23 cellular contexts compared by ENCODE assay signal in genomic region chr3:194673761-194674160, GRCh38. TPM values are rescaled to one million over a fixed set of nuclear protein-coding genes. Genes with fewer than 3 reads are reported as not detected.
DNase-seq lines count a peak whose midpoint lies in the region; ATAC-seq and TF ChIP-seq lines count a peak whose summit lies in the region.
"Had no signal": no experiment of that assay in that cellular context is flagged by ENCODE, and none has a peak within 500 bp of the region (broad histone marks: within the 10 kb centered on the region; RNA-seq: fewer than 3 reads in every experiment).

No MANE protein-coding gene starts in this region.

- H3K79me1 ChIP-seq in IMR-90 (ENCODE audit: low read depth in 1 of 2, low read length in 2 of 2), result peaks cover 14 to 26% of the 10 kb centered on the region in 2 experiments; a peak in 3 of 4 replicates

- H3K18ac ChIP-seq in IMR-90 (ENCODE audit: low read depth, low read length), result no peak overlapping the region

- dilution Hi-C loops in IMR-90 (cut with HindIII; ENCODE audit: low sequenced_read_pairs, unreplicated experiment), result no loop called here

- no peak overlapping the region for H2BK120ac ChIP-seq in IMR-90 (ENCODE audit: low read depth, low read length)

- H3K9ac ChIP-seq in IMR-90 (ENCODE audit: low read depth, low read length), result no peak overlapping the region

- CTCF ChIA-PET in IMR-90 (lab: Yijun Ruan, JAX), result interaction anchor here (4.8 kb wide), 1 partner anchor 9 kb away, joined by 27 read pairs; no protein-coding TSS in a partner anchor

- H4K5ac ChIP-seq in IMR-90 (ENCODE audit: low read depth, low read length), result no peak overlapping the region

- H3K27me3 Mint-ChIP-seq in activated naive CD4-positive, alpha-beta T cell treated with anti-CD3 and anti-CD28 coated beads, Interleukin-2, amount 50 U/mL, for 24 hours, result no peaks in the 10 kb centered on the region
- H3K27me3 Mint-ChIP-seq in immature natural killer cell (ENCODE audit: low read depth in 3 of 3), result peaks cover 3 to 11% (median 5%) of the 10 kb centered on the region in 3 donors

- no peaks in the 10 kb centered on the region; the same call in 1 of the 2 replicates for H3K9me1 ChIP-seq in IMR-90 (ENCODE audit: insufficient read depth, low read length)

- H3K9me3 ChIP-seq in IMR-90 (ENCODE audit: control insufficient read depth, insufficient read depth, low read length) (no peaks in the 10 kb centered on the region), gastrocnemius medialis (no peaks in the 10 kb centered on the region)
- H3K9me3 ChIP-seq: HAP-1, Peyer's patch, prostate gland, suprapubic skin had no signal

- H4K20me1 ChIP-seq in IMR-90 (ENCODE audit: insufficient read depth, low read length), result peaks cover 6% of the 10 kb centered on the region; the same call in 1 of the 2 replicates

- intact Hi-C loops in IMR-90 (cut with micrococcal nuclease) (no loop called here), gastrocnemius medialis (cut with DNase I; ENCODE audit: low total_unique reads) (loop anchor here (2.0 to 5.0 kb wide), 4 partner anchors 13 to 849 kb away; partner anchors contain the start of gene ATP13A3)

- no peak overlapping the region for H2BK5ac ChIP-seq in IMR-90 (ENCODE audit: low read depth, low read length, poor library complexity, severe bottlenecking)

- TF ChIP-seq RAD21 in IMR-90 (IDR thresholded peaks at IDR 0.05; ENCODE audit: low read length), result no peak

- no peak overlapping the region for H3K23ac ChIP-seq in IMR-90 (ENCODE audit: low read depth, low read length)

- no peak overlapping the region for H3K14ac ChIP-seq in IMR-90 (replicated peaks; ENCODE audit: low read depth, low read length)

- peaks cover 2% of the 10 kb centered on the region; the same call in 1 of the 2 replicates for H3K27me3 ChIP-seq in IMR-90 (ENCODE audit: control insufficient read depth, insufficient read depth, low read length)
- H3K27me3 ChIP-seq in gastrocnemius medialis, result no peaks in the 10 kb centered on the region
- H3K27me3 ChIP-seq: Peyer's patch, suprapubic skin had no signal

- in situ Hi-C loops in IMR-90 (cut with MboI; ENCODE audit: low sequenced_read_pairs), result loop anchor here (10.0 kb wide), 1 partner anchor 851 kb away; no protein-coding TSS in a partner anchor
- in situ Hi-C loops in gastrocnemius medialis (cut with MboI; ENCODE audit: low sequenced_read_pairs in 4 of 4), result loop anchor here in 3 of 4 donors (10.0 kb wide), 2 partner anchors 591 to 851 kb away; no protein-coding TSS in a partner anchor

- H3K27ac Mint-ChIP-seq in activated naive CD4-positive, alpha-beta T cell treated with anti-CD3 and anti-CD28 coated beads, Interleukin-2, amount 50 U/mL, for 24 hours, result no peak overlapping the region
- H3K27ac Mint-ChIP-seq in immature natural killer cell, result peak overlapping the region in 1 of 6 donors; percentile 59
- H3K27ac Mint-ChIP-seq: activated CD8-positive, alpha-beta T cell treated with anti-CD3 and anti-CD28 coated beads, Interleukin-2, amount 10 ng/mL, durations not matched to agents 7 days and 5 days had no signal

- no TSS peak for BruUV-seq in IMR-90 (replicated peaks; lab: Mats Ljungman, UMichigan)

- peak overlapping the region; percentile 76 for H2AK9ac ChIP-seq in IMR-90 (replicated peaks; ENCODE audit: low read depth, low read length, poor library complexity)

- TF ChIP-seq CTCF in IMR-90 (conservative IDR thresholded peaks at IDR 0.05; ENCODE audit: low read depth, low read length), result no peak
- TF ChIP-seq CTCF in gastrocnemius medialis (IDR thresholded peaks at IDR 0.05 in 4 of 5, conservative IDR thresholded peaks at IDR 0.05 in 1 of 5), result no peak

- POLR2A ChIA-PET in IMR-90 (lab: Charles Lee; ENCODE audit: unreplicated experiment), result no interaction called here

- no peaks in the 10 kb centered on the region for H3K9me3 Mint-ChIP-seq in activated naive CD4-positive, alpha-beta T cell treated with anti-CD3 and anti-CD28 coated beads, Interleukin-2, amount 50 U/mL, for 24 hours
- no peaks in the 10 kb centered on the region for H3K9me3 Mint-ChIP-seq in immature natural killer cell
- H3K9me3 Mint-ChIP-seq: dendritic cell treated with granulocyte-macrophage colony-stimulating factor and Interleukin-4, amounts not matched to agents 40 ng/mL and 50 ng/mL, for 4 days; IgD-negative memory B cell had no signal

- no peak overlapping the region for H2BK15ac ChIP-seq in IMR-90 (ENCODE audit: low read depth, low read length)

- no peak overlapping the region for H3K56ac ChIP-seq in IMR-90 (ENCODE audit: extremely low read depth, insufficient read depth, low read length)

- TF ChIP-seq POLR2A in IMR-90 (IDR thresholded peaks at IDR 0.05; ENCODE audit: low read depth, low read length) (no peak), gastrocnemius medialis (IDR thresholded peaks at IDR 0.05) (no peak)

- H2BK20ac ChIP-seq in IMR-90 (ENCODE audit: low read depth, low read length), result no peak overlapping the region

- WGBS in IMR-90 (ENCODE audit: extremely low coverage in 2 of 2, insufficient read length in 1 of 2), 2 experiments, result no CpG with 5 or more reads among the region's 3 CpGs

- ATAC-seq in IMR-90 (ENCODE audit: low read depth), result no peak
- no peak for ATAC-seq in gastrocnemius medialis
- ATAC-seq in HG02852 (IDR thresholded peaks at IDR 0.05; ENCODE audit: unreplicated experiment), result no peak
- ATAC-seq: activated CD8-positive, alpha-beta T cell treated with anti-CD3 and anti-CD28 coated beads, Interleukin-2, amount 10 ng/mL, durations not matched to agents 7 days and 5 days; left cardiac atrium had no signal

- H4K8ac ChIP-seq in IMR-90 (ENCODE audit: low read depth in 2 of 2, low read length in 2 of 2), result no peak overlapping the region

- no peak overlapping the region for H2AFZ ChIP-seq in IMR-90 (replicated peaks; ENCODE audit: low read length, poor library complexity)

- H3K4me1 ChIP-seq in IMR-90 (ENCODE audit: control insufficient read depth, insufficient read depth, low read length) (peaks cover 1% of the 10 kb centered on the region; the same call in 1 of the 2 replicates), gastrocnemius medialis (peaks cover 32 to 33% of the 10 kb centered on the region in 2 donors)

- no peak for DNase-seq in activated naive CD4-positive, alpha-beta T cell (lab: John Stamatoyannopoulos, UW)
- DNase-seq in IMR-90 (no peak), immature natural killer cell (no peak), gastrocnemius medialis (no peak), OCI-M2 (lab: John Stamatoyannopoulos, UW; ENCODE audit: unreplicated experiment) (no peak), Kasumi-1 (lab: John Stamatoyannopoulos, UW) (no peak)
- DNase-seq: activated CD8-positive, alpha-beta T cell treated with anti-CD3 and anti-CD28 coated beads, Interleukin-2, amount 10 ng/mL, durations not matched to agents 7 days and 5 days; amniotic stem cell; left cardiac atrium; MM.1S; NCI-H1436; NCI-H510A; NK-92 treated with Interleukin-12 subunit alpha and Interleukin-12 subunit beta, amount 100 ng/mL, for 24 hours; Peyer's patch; WERI-Rb-1 had no signal

- peaks cover 1% of the 10 kb centered on the region for H3K36me3 Mint-ChIP-seq in activated naive CD4-positive, alpha-beta T cell treated with anti-CD3 and anti-CD28 coated beads, Interleukin-2, amount 50 U/mL, for 24 hours
- peaks cover 0 to 6% (median 0%) of the 10 kb centered on the region in 3 donors for H3K36me3 Mint-ChIP-seq in immature natural killer cell
- H3K36me3 Mint-ChIP-seq: IgD-negative memory B cell had no signal

- H4K91ac ChIP-seq in IMR-90 (ENCODE audit: insufficient read depth, low read depth, low read length), result no peak overlapping the region

- peak overlapping the region; percentile 11 for H3K4me3 Mint-ChIP-seq in activated naive CD4-positive, alpha-beta T cell treated with anti-CD3 and anti-CD28 coated beads, Interleukin-2, amount 50 U/mL, for 24 hours
- peak overlapping the region; percentile 10 to 61 (median 47) for H3K4me3 Mint-ChIP-seq in immature natural killer cell
- H3K4me3 Mint-ChIP-seq: CD14-positive monocyte; dendritic cell treated with granulocyte-macrophage colony-stimulating factor and Interleukin-4, amounts not matched to agents 40 ng/mL and 50 ng/mL, for 4 days had no signal

- H3K4ac ChIP-seq in IMR-90 (ENCODE audit: low read depth, low read length), result no peak overlapping the region

- H3K4me2 ChIP-seq in IMR-90 (ENCODE audit: low read depth, low read length), result no peak overlapping the region

- H3K4me3 ChIP-seq in IMR-90 (ENCODE audit: insufficient read depth, low read depth, low read length), result no peak overlapping the region
- no peak overlapping the region for H3K4me3 ChIP-seq in gastrocnemius medialis
- H3K4me3 ChIP-seq: HAP-1, prostate gland had no signal

- H3K36me3 ChIP-seq in IMR-90 (ENCODE audit: control insufficient read depth, insufficient read depth, low read length), result peaks cover 3% of the 10 kb centered on the region
- H3K36me3 ChIP-seq in gastrocnemius medialis, result peaks cover 0 to 11% of the 10 kb centered on the region in 2 donors
- H3K36me3 ChIP-seq: prostate gland, suprapubic skin, WERI-Rb-1 had no signal

- H3K27ac ChIP-seq in IMR-90 (ENCODE audit: insufficient read depth, low read length) (no peak overlapping the region), gastrocnemius medialis (peak overlapping the region in 3 of 4 donors; percentile 27 to 49 (median 43))
- H3K27ac ChIP-seq: prostate gland, WERI-Rb-1 had no signal

- H3K4me1 Mint-ChIP-seq in activated naive CD4-positive, alpha-beta T cell treated with anti-CD3 and anti-CD28 coated beads, Interleukin-2, amount 50 U/mL, for 24 hours, result peaks cover 48% of the 10 kb centered on the region
- H3K4me1 Mint-ChIP-seq in immature natural killer cell, result peaks cover 23 to 32% of the 10 kb centered on the region in 2 donors

- H2AK5ac ChIP-seq in IMR-90 (ENCODE audit: low read depth, low read length), result no peak overlapping the region

TF ChIP-seq in IMR-90, 13 proteins besides CTCF, POLR2A, EP300 and RAD21 (continues in another document):
- TF ChIP-seq MAFK (IDR thresholded peaks at IDR 0.05; ENCODE audit: low read depth, low read length), result no peak

RNA-seq across cellular contexts. Expression of gene LSG1, which starts 1.8 kb away (rescaled TPM):
- 45.2 and 46.7 TPM in 2 replicates for total RNA-seq in IMR-90 (2012; rRNA removed)
- polyA plus RNA-seq in IMR-90 (2012; rRNA removed), result 25.2 and 26.8 TPM in 2 replicates
- 4.7 and 9.8 TPM in 2 replicates for polyA plus RNA-seq in IMR-90 (2012; cell fraction: cytosol; rRNA removed)
- polyA plus RNA-seq in IMR-90 (2012; cell fraction: nucleus; rRNA removed; ENCODE audit: low replicate concordance), result 14.1 and 59.8 TPM in 2 replicates
- polyA plus RNA-seq in immature natural killer cell, result 10 to 100 TPM in 2 of 3 donors, 1 to 10 TPM in 1; 3.3 to 30.7 (median 11.1) TPM
- total RNA-seq in gastrocnemius medialis, result 10 to 100 TPM; 23.2 to 38.4 (median 28.0) TPM

RNA-seq across cellular contexts. Expression of gene FAM43A, which starts 11.9 kb away (rescaled TPM):
- total RNA-seq in IMR-90 (2012; rRNA removed), result 3.0 and 3.1 TPM in 2 replicates
- 11.2 and 11.5 TPM in 2 replicates for polyA plus RNA-seq in IMR-90 (2012; rRNA removed)
- 8.8 and 20.4 TPM in 2 replicates for polyA plus RNA-seq in IMR-90 (2012; cell fraction: cytosol; rRNA removed)
- 30.0 and 63.1 TPM in 2 replicates for polyA plus RNA-seq in IMR-90 (2012; cell fraction: nucleus; rRNA removed; ENCODE audit: low replicate concordance)
- 10 to 100 TPM; 15.7 to 58.9 (median 28.5) TPM for polyA plus RNA-seq in immature natural killer cell
- total RNA-seq in gastrocnemius medialis, result 1 to 10 TPM; 2.7 to 4.8 (median 4.3) TPM

RNA-seq across cellular contexts. Expression of gene TMEM44, which starts 40.5 kb away (rescaled TPM):
- 7.8 and 9.7 TPM in 2 replicates for total RNA-seq in IMR-90 (2012; rRNA removed)
- 22.4 and 24.2 TPM in 2 replicates for polyA plus RNA-seq in IMR-90 (2012; rRNA removed)
- polyA plus RNA-seq in IMR-90 (2012; cell fraction: cytosol; rRNA removed), result 13.9 and 18.1 TPM in 2 replicates
- polyA plus RNA-seq in IMR-90 (2012; cell fraction: nucleus; rRNA removed; ENCODE audit: low replicate concordance), result 104 and 111 TPM in 2 replicates
- polyA plus RNA-seq in immature natural killer cell, result 1 to 10 TPM in 2 of 3 donors, not detected in 1; 1.4 TPM
- 1 to 10 TPM; 3.0 to 5.4 (median 3.1) TPM for total RNA-seq in gastrocnemius medialis
- polyA plus RNA-seq: CD14-positive monocyte had no signal
